In the genomic region with DNA sequence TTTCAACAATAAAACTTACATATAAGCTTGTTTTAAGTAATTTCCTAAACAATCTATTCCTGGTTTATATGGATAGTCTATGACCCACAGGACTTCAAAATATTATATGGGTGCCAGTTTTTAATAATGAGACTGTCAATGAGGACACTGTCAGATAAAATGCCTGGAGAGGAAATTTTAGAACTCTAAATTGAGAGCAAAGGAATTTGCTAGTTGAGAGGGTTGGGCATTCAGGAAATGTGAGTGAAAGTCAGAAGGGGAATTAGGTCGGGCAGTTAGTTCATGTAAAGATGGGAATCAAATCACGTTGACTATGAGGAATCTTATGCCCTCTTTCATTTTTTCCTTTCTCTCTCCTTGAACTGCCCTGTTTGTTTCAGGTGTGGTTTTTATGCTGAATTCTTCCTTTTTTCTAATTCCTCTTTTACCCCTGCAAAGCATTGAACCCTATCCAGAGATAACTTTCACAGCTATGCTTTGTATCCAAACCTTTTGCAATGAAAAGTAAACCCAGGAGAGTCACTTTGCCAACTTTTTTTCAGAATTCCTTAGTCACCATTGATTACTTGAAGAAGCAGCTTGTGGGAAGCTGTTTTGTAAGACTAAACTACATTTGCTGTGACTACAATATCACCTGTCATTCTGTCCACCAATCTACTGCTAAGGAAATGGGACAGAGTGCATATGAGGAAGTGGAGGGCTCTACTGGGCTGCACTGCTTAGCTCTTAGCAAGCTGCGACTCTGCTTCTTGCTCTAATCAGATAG, we compare ENCODE assay signal across 10 cellular contexts. TPM values are rescaled to one million over a fixed set of nuclear protein-coding genes. Genes with fewer than 3 reads are reported as not detected.
DNase-seq lines count a peak whose midpoint lies in the region; ATAC-seq and TF ChIP-seq lines count a peak whose summit lies in the region.
"Had no signal": no experiment of that assay in that cellular context is flagged by ENCODE, and none has a peak within 500 bp of the region (broad histone marks: within the 10 kb centered on the region; RNA-seq: fewer than 3 reads in every experiment).

No MANE protein-coding gene starts in this region.

- peaks cover 15% of the 10 kb centered on the region; the same call in 2 of the 3 replicates for H3K36me3 Mint-ChIP-seq in GM23338 (ENCODE audit: low read depth)
- H3K36me3 Mint-ChIP-seq in T-helper 17 cell (ENCODE audit: low read depth): peaks cover 6% of the 10 kb centered on the region

- intact Hi-C loops in left cardiac atrium (cut with DNase I): no loop called here
- intact Hi-C loops in stomach (cut with DNase I; ENCODE audit: low total_unique reads): no loop called here
- intact Hi-C loops in esophagus squamous epithelium (cut with DNase I): no loop called here

- H3K27me3 Mint-ChIP-seq in GM23338 (ENCODE audit: insufficient read depth, low read depth, poor library complexity) (peaks cover 7% of the 10 kb centered on the region), T-helper 17 cell (no peaks in the 10 kb centered on the region)

- no peak overlapping the region for H2AFZ ChIP-seq in GM23338

- H3K27me3 ChIP-seq in GM23338 (ENCODE audit: insufficient read depth) (no peaks in the 10 kb centered on the region), stomach (no peaks in the 10 kb centered on the region), esophagus squamous epithelium (no peaks in the 10 kb centered on the region)

- 25 to 36% (median 34%) methylated on average over 3 of the region's 3 CpGs for WGBS in stomach, 5 donors
- 67 to 69% methylated on average over 3 of the region's 3 CpGs for WGBS in esophagus squamous epithelium, 2 donors

- no peak for TF ChIP-seq POLR2A in stomach (IDR thresholded peaks at IDR 0.05)
- TF ChIP-seq POLR2A in esophagus squamous epithelium (IDR thresholded peaks at IDR 0.05): no peak

- H3K27ac Mint-ChIP-seq in GM23338 (no peak overlapping the region), T-helper 17 cell (no peak overlapping the region)

- TF ChIP-seq CTCF in GM23338 (conservative IDR thresholded peaks at IDR 0.05; ENCODE audit: low read depth in 2 of 2) (no peak), stomach (IDR thresholded peaks at IDR 0.05) (no peak), esophagus squamous epithelium (IDR thresholded peaks at IDR 0.05) (no peak)

- no peaks in the 10 kb centered on the region for H3K9me3 Mint-ChIP-seq in GM23338

- H3K27ac ChIP-seq in GM23338 (ENCODE audit: low read depth) (peak overlapping the region; percentile 22; the same call in 1 of the 2 replicates), stomach (peak overlapping the region; percentile 62 to 79 (median 74)), esophagus squamous epithelium (peak overlapping the region in 2 of 4 donors; percentile 1 to 18)
- H3K27ac ChIP-seq: thoracic aorta had no signal

- ATAC-seq in GM23338: no peak
- peak; percentile 58 for ATAC-seq in T-helper 17 cell
- ATAC-seq in left cardiac atrium: peak; percentile 48 to 82
- ATAC-seq in GM21526 (IDR thresholded peaks at IDR 0.05; ENCODE audit: low FRiP score, unreplicated experiment): no peak
- no peak for ATAC-seq in HG03039 (IDR thresholded peaks at IDR 0.05; ENCODE audit: unreplicated experiment)

- H3K4me3 Mint-ChIP-seq in GM23338 (no peak overlapping the region), T-helper 17 cell (no peak overlapping the region)

- no peaks in the 10 kb centered on the region; the same call in 1 of the 2 replicates for H4K20me1 ChIP-seq in GM23338 (replicated peaks; ENCODE audit: insufficient read depth)

- DNase-seq in GM23338 (ENCODE audit: low spot score): no peak
- no peak for DNase-seq in T-helper 17 cell
- no peak for DNase-seq in left cardiac atrium
- DNase-seq in stomach: peak; percentile 43
- DNase-seq in NCI-H2107 treated with DMSO at 0.1 percent for 48 hours (lab: John Stamatoyannopoulos, UW; ENCODE audit: unreplicated experiment): no peak
- DNase-seq in esophagus squamous epithelium (lab: John Stamatoyannopoulos, UW): no peak
- DNase-seq: cerebellar nuclear complex had no signal

- no peaks in the 10 kb centered on the region for H3K79me2 ChIP-seq in GM23338 (replicated peaks; ENCODE audit: insufficient read depth)

- H3K4me2 ChIP-seq in GM23338: no peak overlapping the region

- TF ChIP-seq EP300 in stomach (IDR thresholded peaks at IDR 0.05): no peak

- no peaks in the 10 kb centered on the region for H3K9me3 ChIP-seq in T-helper 17 cell (ENCODE audit: control insufficient read depth, low read length, poor library complexity, severe bottlenecking)
- no peaks in the 10 kb centered on the region for H3K9me3 ChIP-seq in stomach
- H3K9me3 ChIP-seq in esophagus squamous epithelium: no peaks in the 10 kb centered on the region
- H3K9me3 ChIP-seq: thoracic aorta had no signal

- H3K9me2 ChIP-seq in GM23338 (ENCODE audit: insufficient read depth): no peaks in the 10 kb centered on the region

- H3K4me1 Mint-ChIP-seq in GM23338 (peaks cover 12% of the 10 kb centered on the region; the same call in 2 of the 3 replicates), T-helper 17 cell (peaks cover 6% of the 10 kb centered on the region)

- H3K4me3 ChIP-seq in GM23338 (no peak overlapping the region), stomach (no peak overlapping the region), esophagus squamous epithelium (no peak overlapping the region)
- H3K4me3 ChIP-seq: thoracic aorta had no signal

- H3F3A ChIP-seq in GM23338 (replicated peaks; ENCODE audit: low read depth): no peaks in the 10 kb centered on the region; the same call in 1 of the 2 replicates

- H3K4me1 ChIP-seq in GM23338 (ENCODE audit: insufficient read depth) (no peaks in the 10 kb centered on the region; the same call in 1 of the 2 replicates), stomach (peaks cover 11 to 58% (median 35%) of the 10 kb centered on the region in 4 donors), esophagus squamous epithelium (peaks cover 0 to 13% (median 0%) of the 10 kb centered on the region in 3 donors)

- H3K36me3 ChIP-seq in GM23338 (ENCODE audit: insufficient read depth) (peaks cover 5% of the 10 kb centered on the region; the same call in 1 of the 2 replicates), stomach (peaks cover 12 to 51% (median 39%) of the 10 kb centered on the region in 4 donors), esophagus squamous epithelium (peaks cover 0 to 84% (median 9%) of the 10 kb centered on the region in 3 donors)

TF ChIP-seq in GM23338, 12 proteins besides CTCF, POLR2A, EP300 and RAD21:
- TF ChIP-seq NANOG (IDR thresholded peaks at IDR 0.05; ENCODE audit: borderline replicate concordance): no peak
- no peak for TF ChIP-seq ZNF331 (CRISPR knock-in tag; IDR thresholded peaks at IDR 0.05; ENCODE audit: low read depth)

RNA-seq across cellular contexts. Expression of a gene that starts 27.8 kb away (rescaled TPM):
- total RNA-seq in GM23338 (2014; rRNA removed; shearing (Covaris generic)): 109 and 134 TPM in 2 replicates
- polyA plus RNA-seq in GM23338 (2016; fragmentation: Nextera tagmentation; extraction: Ambion mirVana) (59.6 and 62.3 TPM in 2 replicates), stomach (100 to 1,000 TPM in 1 of 3 donors, 10 to 100 TPM in 2; 59.6 to 129 (median 97.1) TPM)
- total RNA-seq in T-helper 17 cell (10 to 100 TPM; 31.6 to 40.5 TPM), left cardiac atrium (100 to 1,000 TPM; 113 to 123 TPM), stomach (100 to 1,000 TPM in 4 of 5 donors, 10 to 100 TPM in 1; 65.5 to 387 (median 223) TPM), esophagus squamous epithelium (100 to 1,000 TPM; 115 to 241 (median 160) TPM)

RNA-seq across cellular contexts. Expression of a gene that starts 28.3 kb away (rescaled TPM):
- 0.07 TPM in 1 of 2 replicates, not detected in the other for total RNA-seq in GM23338 (2014; rRNA removed; shearing (Covaris generic))
- not detected in 2 replicates for polyA plus RNA-seq in GM23338 (2016; fragmentation: Nextera tagmentation; extraction: Ambion mirVana)
- total RNA-seq in T-helper 17 cell: not detected
- total RNA-seq in left cardiac atrium: not detected
- not detected for total RNA-seq in stomach
- not detected for polyA plus RNA-seq in stomach
- total RNA-seq in esophagus squamous epithelium: not detected
- total RNA-seq: thoracic aorta had no signal

Comparison
In these comparisons a context has a peak if more than half of its experiments do, and no peak if none do; other contexts are left out.
1. ATAC-seq: peak in T-helper 17 cell (single experiment) and left cardiac atrium (2 of 2); none in GM23338 (single experiment), GM21526 (single experiment) and HG03039 (single experiment).